20 cellular contexts compared by ENCODE assay signal in the genomic region with DNA sequence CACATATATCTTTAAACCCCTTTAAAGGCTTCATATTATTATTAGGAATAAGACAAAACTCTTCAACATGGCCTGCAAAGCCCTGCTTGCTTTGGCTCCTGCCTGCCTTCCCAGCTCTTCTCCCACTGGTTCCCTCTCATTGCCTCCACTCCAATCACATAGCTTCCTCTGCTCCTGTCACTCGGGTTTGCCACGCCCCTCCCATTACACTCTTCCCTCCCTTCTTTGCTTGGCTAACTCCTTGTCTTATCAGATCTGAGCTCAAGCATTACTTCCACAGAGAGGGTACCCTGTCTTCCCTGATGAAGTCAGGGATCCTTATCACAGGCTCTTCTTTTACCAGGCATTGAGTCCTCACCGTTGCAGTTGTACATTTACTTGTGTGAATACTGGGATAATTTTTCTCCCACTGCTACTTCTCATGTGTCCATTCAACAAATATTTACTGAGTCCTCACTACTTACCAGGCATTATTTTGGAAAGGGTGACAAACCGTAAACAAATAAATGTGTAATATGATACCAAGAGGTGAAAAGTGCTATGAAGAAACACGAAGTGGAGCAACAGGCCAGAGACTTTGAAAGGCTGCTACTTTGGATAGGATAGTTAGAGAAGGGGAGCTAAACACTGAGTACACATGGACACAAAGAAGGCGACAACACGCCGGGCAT. TPM values are rescaled to one million over a fixed set of nuclear protein-coding genes. Genes with fewer than 3 reads are reported as not detected.
A peak's percentile ranks its signal among the peaks of the same experiment; 100 is the strongest.
DNase-seq lines count a peak whose midpoint lies in the region; TF ChIP-seq lines count a peak whose summit lies in the region.
"Had no signal": no experiment of that assay in that cellular context is flagged by ENCODE, and none has a peak within 500 bp of the region (broad histone marks: within the 10 kb centered on the region; RNA-seq: fewer than 3 reads in every experiment).

No MANE protein-coding gene starts in this region.

- TF ChIP-seq CTCF in H9 (conservative IDR thresholded peaks at IDR 0.05) (no peak), endothelial cell (IDR thresholded peaks at IDR 0.05; ENCODE audit: unreplicated experiment) (no peak)

- H4K5ac ChIP-seq in H9 (ENCODE audit: insufficient read length, low read depth, low read length): no peak overlapping the region

- no peak overlapping the region for H3K27ac Mint-ChIP-seq in H9
- no peak overlapping the region for H3K27ac Mint-ChIP-seq in endothelial cell (ENCODE audit: unreplicated experiment)
- H3K27ac Mint-ChIP-seq in immature natural killer cell: no peak overlapping the region
- H3K27ac Mint-ChIP-seq: activated CD4-positive, alpha-beta memory T cell treated with anti-CD3 and anti-CD28 coated beads, Interleukin-2, amount 10 ng/mL, durations not matched to agents 7 days and 5 days had no signal

- peaks cover 43% of the 10 kb centered on the region for H3K9me3 ChIP-seq in H9 (ENCODE audit: control insufficient read depth, low read depth, low read length)
- H3K9me3 ChIP-seq: neutrophil had no signal

- no peak overlapping the region for H4K91ac ChIP-seq in H9 (ENCODE audit: insufficient read length, low read depth, low read length)

- H3K9ac ChIP-seq in H9 (ENCODE audit: extremely low read depth, insufficient read length, low read length): no peak overlapping the region

- H3K79me2 ChIP-seq in H9 (ENCODE audit: insufficient read depth, low read length): no peaks in the 10 kb centered on the region

- peaks cover 6% of the 10 kb centered on the region for H3K27me3 Mint-ChIP-seq in H9 (ENCODE audit: low read depth)
- H3K27me3 Mint-ChIP-seq in endothelial cell (ENCODE audit: unreplicated experiment): peaks cover 1% of the 10 kb centered on the region
- H3K27me3 Mint-ChIP-seq in immature natural killer cell (ENCODE audit: low read depth in 3 of 3): peaks cover 4 to 12% (median 6%) of the 10 kb centered on the region in 3 donors

- H3K9me3 Mint-ChIP-seq in H9 (peaks cover 56 to 68% of the 10 kb centered on the region in 2 experiments), endothelial cell (ENCODE audit: unreplicated experiment) (no peaks in the 10 kb centered on the region), immature natural killer cell (peaks cover 0 to 3% (median 0%) of the 10 kb centered on the region in 6 donors)
- H3K9me3 Mint-ChIP-seq: activated CD4-positive, alpha-beta memory T cell treated with anti-CD3 and anti-CD28 coated beads, Interleukin-2, amount 10 ng/mL, durations not matched to agents 7 days and 5 days; central memory CD8-positive, alpha-beta T cell; IgD-negative memory B cell had no signal

- H3K36me3 Mint-ChIP-seq in H9 (ENCODE audit: insufficient read depth in 1 of 3, low read depth in 3 of 3): peaks cover 0 to 6% (median 1%) of the 10 kb centered on the region in 3 experiments; a peak in 3 of 7 replicates
- H3K36me3 Mint-ChIP-seq in endothelial cell (ENCODE audit: low read depth, unreplicated experiment): no peaks in the 10 kb centered on the region
- H3K36me3 Mint-ChIP-seq in immature natural killer cell: peaks cover 0 to 9% (median 0%) of the 10 kb centered on the region in 3 donors

- no peak overlapping the region for H2BK5ac ChIP-seq in H9 (ENCODE audit: insufficient read length, low read length)

- H3K23ac ChIP-seq in H9 (ENCODE audit: insufficient read length, low read depth, low read length): no peak overlapping the region

- H3K4me3 Mint-ChIP-seq in H9 (no peak overlapping the region), endothelial cell (ENCODE audit: unreplicated experiment) (no peak overlapping the region), immature natural killer cell (no peak overlapping the region)
- H3K4me3 Mint-ChIP-seq: activated CD4-positive, alpha-beta memory T cell treated with anti-CD3 and anti-CD28 coated beads, Interleukin-2, amount 10 ng/mL, durations not matched to agents 7 days and 5 days; central memory CD8-positive, alpha-beta T cell; IgD-negative memory B cell had no signal

- no peak overlapping the region for H3K56ac ChIP-seq in H9 (ENCODE audit: insufficient read length, low read depth, low read length)

- H2BK15ac ChIP-seq in H9 (ENCODE audit: low read depth, low read length): no peak overlapping the region

- no peak overlapping the region for H2BK20ac ChIP-seq in H9 (ENCODE audit: low read depth, low read length, poor library complexity, severe bottlenecking)

- DNase-seq in COLO668 (lab: John Stamatoyannopoulos, UW; ENCODE audit: unreplicated experiment) (peak; percentile 12), H9 (peak; percentile 45), OCI-M1 (lab: John Stamatoyannopoulos, UW) (peak; percentile 69), iPS-NIHi11 (ENCODE audit: low spot score) (peak; percentile 43), endothelial cell (ENCODE audit: low spot score) (no peak), dedifferentiated amniotic fluid mesenchymal stem cell (ENCODE audit: extremely low spot score) (no peak), immature natural killer cell (no peak), dermis blood vessel endothelial cell (no peak)
- DNase-seq: activated CD4-positive, alpha-beta memory T cell treated with anti-CD3 and anti-CD28 coated beads, Interleukin-2, amount 10 ng/mL, durations not matched to agents 7 days and 5 days; activated naive CD4-positive, alpha-beta T cell; C1 segment of cervical spinal cord; head of caudate nucleus; NCI-H2081; small intestine; T-helper 2 cell had no signal

- H2BK120ac ChIP-seq in H9 (ENCODE audit: low read depth, low read length, poor library complexity, severe bottlenecking): no peak overlapping the region

- H3T11ph ChIP-seq in H9 (ENCODE audit: low read length): no peak overlapping the region

- no peak overlapping the region for H3K4ac ChIP-seq in H9 (ENCODE audit: low read depth, low read length)

- WGBS in H9 (ENCODE audit: extremely low coverage, insufficient read length, low lambda C conversion rate): no CpG with 5 or more reads among the region's 8 CpGs

- no peaks in the 10 kb centered on the region for H3K27me3 ChIP-seq in H9 (ENCODE audit: insufficient read depth, low read length)
- H3K27me3 ChIP-seq: neutrophil had no signal

- H4K20me1 ChIP-seq in H9 (ENCODE audit: control insufficient read depth, insufficient read depth, insufficient read length): no peaks in the 10 kb centered on the region

- H3K4me2 ChIP-seq in H9 (ENCODE audit: insufficient read depth, insufficient read length, low read length): no peak overlapping the region

- H3K23me2 ChIP-seq in H9 (ENCODE audit: insufficient read length, low read depth, low read length, poor library complexity, severe bottlenecking): no peaks in the 10 kb centered on the region

- no peak overlapping the region for H3K18ac ChIP-seq in H9 (ENCODE audit: insufficient read length, low read depth, low read length)

- H3K4me1 ChIP-seq in H9 (ENCODE audit: insufficient read depth, low read length): no peaks in the 10 kb centered on the region

- H4K8ac ChIP-seq in H9 (replicated peaks; ENCODE audit: insufficient read length, low read depth, low read length): no peak overlapping the region

- no peak overlapping the region for H2BK12ac ChIP-seq in H9 (ENCODE audit: insufficient read length, low read depth, low read length)

- no peak overlapping the region for H3K14ac ChIP-seq in H9 (ENCODE audit: insufficient read depth, low read length)

- H3K79me1 ChIP-seq in H9 (ENCODE audit: insufficient read depth, low read depth, low read length, poor library complexity, severe bottlenecking): no peaks in the 10 kb centered on the region

- H3K27ac ChIP-seq in H9 (ENCODE audit: insufficient read length, low read depth, low read length): no peak overlapping the region
- H3K27ac ChIP-seq: neutrophil had no signal

- H2AFZ ChIP-seq in H9 (ENCODE audit: low read length): no peak overlapping the region

- H2AK5ac ChIP-seq in H9 (ENCODE audit: insufficient read length, low read length): no peak overlapping the region

- H3K4me1 Mint-ChIP-seq in H9 (peaks cover 0 to 8% of the 10 kb centered on the region in 2 experiments; a peak in 1 of 4 replicates), endothelial cell (ENCODE audit: unreplicated experiment) (no peaks in the 10 kb centered on the region), immature natural killer cell (no peaks in the 10 kb centered on the region)
- H3K4me1 Mint-ChIP-seq: central memory CD8-positive, alpha-beta T cell; IgD-negative memory B cell had no signal

RNA-seq across cellular contexts. Expression of gene VGLL1, which starts 3.2 kb away (rescaled TPM):
- total RNA-seq in H9 (2021): not detected in 2 replicates
- not detected for total RNA-seq in endothelial cell (ENCODE audit: unreplicated experiment)
- not detected for polyA plus RNA-seq in immature natural killer cell
- not detected in 2 replicates for total RNA-seq in dermis blood vessel endothelial cell
- total RNA-seq: activated CD4-positive, alpha-beta memory T cell treated with anti-CD3 and anti-CD28 coated beads, Interleukin-2, amount 10 ng/mL, durations not matched to agents 7 days and 5 days; lung microvascular endothelial cell had no signal
- polyA plus RNA-seq: IgD-negative memory B cell, small intestine had no signal

RNA-seq across cellular contexts. Expression of gene HTATSF1, which starts 31.4 kb away (rescaled TPM):
- total RNA-seq in H9 (2021) (49.5 and 51.5 TPM in 2 replicates), endothelial cell (ENCODE audit: unreplicated experiment) (31.6 TPM), dermis blood vessel endothelial cell (25.9 and 45.8 TPM in 2 replicates)
- 10 to 100 TPM; 32.7 to 59.3 (median 39.6) TPM for polyA plus RNA-seq in immature natural killer cell

RNA-seq across cellular contexts. Expression of gene BRS3, which starts 41.0 kb away (rescaled TPM):
- total RNA-seq in H9 (2021) (not detected in 2 replicates), endothelial cell (ENCODE audit: unreplicated experiment) (not detected), dermis blood vessel endothelial cell (not detected in 2 replicates)
- not detected for polyA plus RNA-seq in immature natural killer cell
- total RNA-seq: activated CD4-positive, alpha-beta memory T cell treated with anti-CD3 and anti-CD28 coated beads, Interleukin-2, amount 10 ng/mL, durations not matched to agents 7 days and 5 days; epithelial cell of proximal tubule; lung microvascular endothelial cell had no signal
- polyA plus RNA-seq: IgD-negative memory B cell, small intestine had no signal

Comparison
In these comparisons a context has a peak if more than half of its experiments do, and no peak if none do; other contexts are left out.
1. DNase-seq: peak in COLO668 (single experiment), H9 (single experiment), OCI-M1 (single experiment) and iPS-NIHi11 (single experiment); none in endothelial cell (single experiment), dedifferentiated amniotic fluid mesenchymal stem cell (single experiment), immature natural killer cell (0 of 3) and dermis blood vessel endothelial cell (single experiment).